ENCODE assay signal across 8 cellular contexts in genomic region chr7:22854158-22855048, GRCh38. TPM values are rescaled to one million over a fixed set of nuclear protein-coding genes. Genes with fewer than 3 reads are reported as not detected.
DNase-seq lines count a peak whose midpoint lies in the region; ATAC-seq and TF ChIP-seq lines count a peak whose summit lies in the region.

No MANE protein-coding gene starts in this region.

- peak overlapping the region; percentile 93 for H3K4me3 Mint-ChIP-seq in activated T-helper 17 cell treated with anti-CD3 and anti-CD28 coated beads, Interleukin-2, amount 50 U/mL, for 72 hours
- H3K4me3 Mint-ChIP-seq in neural crest cell = peak overlapping the region; percentile 93

- no peaks in the 10 kb centered on the region for H3K9me2 ChIP-seq in PC-3 (replicated peaks; ENCODE audit: low read length)

- peak overlapping the region; percentile 87 for H3K4me2 ChIP-seq in PC-3 (ENCODE audit: low read length)

- POLR2A ChIA-PET in PC-3 (lab: Charles Lee; ENCODE audit: unreplicated experiment) = no interaction called here

- no peaks in the 10 kb centered on the region for H3K9me3 Mint-ChIP-seq in activated T-helper 17 cell treated with anti-CD3 and anti-CD28 coated beads, Interleukin-2, amount 50 U/mL, for 72 hours
- no peaks in the 10 kb centered on the region for H3K9me3 Mint-ChIP-seq in neural crest cell

- peaks cover 10% of the 10 kb centered on the region for H3K4me1 Mint-ChIP-seq in activated T-helper 17 cell treated with anti-CD3 and anti-CD28 coated beads, Interleukin-2, amount 50 U/mL, for 72 hours
- peaks cover 23% of the 10 kb centered on the region for H3K4me1 Mint-ChIP-seq in neural crest cell

- peaks cover 10% of the 10 kb centered on the region; the same call in 1 of the 2 replicates for H3K36me3 ChIP-seq in PC-3 (ENCODE audit: low read depth, low read length)
- H3K36me3 ChIP-seq in stomach smooth muscle (ENCODE audit: control insufficient read depth in 2 of 2, insufficient read depth in 2 of 2, low read length in 2 of 2) = peaks cover 0 to 11% of the 10 kb centered on the region in 2 donors

- H3K4me1 ChIP-seq in PC-3 (ENCODE audit: insufficient read depth, low read length) (peaks cover 38% of the 10 kb centered on the region), stomach smooth muscle (ENCODE audit: control insufficient read depth, insufficient read depth, low read length) (peaks cover 25% of the 10 kb centered on the region)

- H3K27ac ChIP-seq in PC-3 (ENCODE audit: low read length) = peak overlapping the region; percentile 79
- peak overlapping the region; percentile 97 for H3K27ac ChIP-seq in stomach smooth muscle (ENCODE audit: low read length)

- no peaks in the 10 kb centered on the region for H3K27me3 Mint-ChIP-seq in activated T-helper 17 cell treated with anti-CD3 and anti-CD28 coated beads, Interleukin-2, amount 50 U/mL, for 72 hours
- peaks cover 26% of the 10 kb centered on the region for H3K27me3 Mint-ChIP-seq in neural crest cell (ENCODE audit: low read depth)

- CTCF ChIA-PET in PC-3 (lab: Charles Lee) = no interaction called here

- DNase-seq in COLO668 (lab: John Stamatoyannopoulos, UW; ENCODE audit: unreplicated experiment) (peak; percentile 85), PC-3 (peak; percentile 86), fibroblast of the conjunctiva (ENCODE audit: low read depth) (peak; percentile 87), neural crest cell (ENCODE audit: low read depth, low spot score) (peak; percentile 57)

- H2AFZ ChIP-seq in PC-3 (ENCODE audit: low read length) = peak overlapping the region; percentile 56

- intact Hi-C loops in PC-3 (cut with micrococcal nuclease) = loop anchor here (1.0 to 10.0 kb wide), 4 partner anchors 32 to 290 kb away; partner anchors contain the start of genes HYCC1 and TOMM7

- H3K36me3 Mint-ChIP-seq in activated T-helper 17 cell treated with anti-CD3 and anti-CD28 coated beads, Interleukin-2, amount 50 U/mL, for 72 hours (ENCODE audit: low read depth) = peaks cover 48% of the 10 kb centered on the region
- peaks cover 15% of the 10 kb centered on the region for H3K36me3 Mint-ChIP-seq in neural crest cell (ENCODE audit: low read depth)

- H3F3A ChIP-seq in PC-3 (ENCODE audit: low read length, unreplicated experiment) = peaks cover 4% of the 10 kb centered on the region

- H3K9me3 ChIP-seq in PC-3 (ENCODE audit: low read length) (no peaks in the 10 kb centered on the region), stomach smooth muscle (ENCODE audit: control insufficient read depth in 2 of 2, low read length in 2 of 2) (no peaks in the 10 kb centered on the region)

- H3K4me3 ChIP-seq in PC-3 (ENCODE audit: low read length) (peak overlapping the region; percentile 87), stomach smooth muscle (ENCODE audit: low read length in 2 of 2) (peak overlapping the region; percentile 82 to 87)

- H3K79me2 ChIP-seq in PC-3 (ENCODE audit: low read length) = peaks cover 26% of the 10 kb centered on the region

- TF ChIP-seq CTCF in PC-3 (conservative IDR thresholded peaks at IDR 0.05; ENCODE audit: low read depth, low read length) (no peak), neural crest cell (conservative IDR thresholded peaks at IDR 0.05) (peak; percentile 86)

- ATAC-seq in GM19397 (IDR thresholded peaks at IDR 0.05; ENCODE audit: unreplicated experiment) = peak; percentile 83
- peak; percentile 81 for ATAC-seq in HG03521 (IDR thresholded peaks at IDR 0.05; ENCODE audit: unreplicated experiment)
- peak; percentile 72 for ATAC-seq in PC-3
- ATAC-seq in activated T-helper 17 cell treated with anti-CD3 and anti-CD28 coated beads, Interleukin-2, amount 50 U/mL, for 72 hours (replicated peaks) = peak; percentile 72

- H3K27me3 ChIP-seq in PC-3 (ENCODE audit: low read length) (no peaks in the 10 kb centered on the region), stomach smooth muscle (ENCODE audit: control insufficient read depth in 1 of 2, insufficient read depth in 2 of 2, low read length in 2 of 2) (no peaks in the 10 kb centered on the region)

- H3K9ac ChIP-seq in PC-3 (ENCODE audit: low read length) (peak overlapping the region; percentile 99), stomach smooth muscle (ENCODE audit: low read length in 2 of 2) (peak overlapping the region; percentile 92 to 97)

- BruUV-seq in PC-3 (replicated peaks; lab: Mats Ljungman, UMichigan) = TSS peak; percentile 95

- H3K27ac Mint-ChIP-seq in activated T-helper 17 cell treated with anti-CD3 and anti-CD28 coated beads, Interleukin-2, amount 50 U/mL, for 72 hours = peak overlapping the region; percentile 82
- H3K27ac Mint-ChIP-seq in neural crest cell (ENCODE audit: unreplicated experiment) = peak overlapping the region; percentile 95

- H4K20me1 ChIP-seq in PC-3 (ENCODE audit: low read length) = no peaks in the 10 kb centered on the region

RNA-seq across cellular contexts. Expression of gene TOMM7, which starts 31.8 kb away (rescaled TPM):
- total RNA-seq in PC-3 (2014; rRNA removed) = 132 and 151 TPM in 2 replicates
- 100 to 1,000 TPM; 262 to 281 TPM for total RNA-seq in activated T-helper 17 cell treated with anti-CD3 and anti-CD28 coated beads, Interleukin-2, amount 50 U/mL, for 72 hours
- total RNA-seq in neural crest cell = 162 and 179 TPM in 2 replicates

Comparison
In these comparisons a context has a peak if more than half of its experiments do, and no peak if none do; other contexts are left out.
1. Peak in every context shown above with its lines: DNase-seq, ATAC-seq, H3K4me3 ChIP-seq and H3K27ac ChIP-seq.